In the genomic region with DNA sequence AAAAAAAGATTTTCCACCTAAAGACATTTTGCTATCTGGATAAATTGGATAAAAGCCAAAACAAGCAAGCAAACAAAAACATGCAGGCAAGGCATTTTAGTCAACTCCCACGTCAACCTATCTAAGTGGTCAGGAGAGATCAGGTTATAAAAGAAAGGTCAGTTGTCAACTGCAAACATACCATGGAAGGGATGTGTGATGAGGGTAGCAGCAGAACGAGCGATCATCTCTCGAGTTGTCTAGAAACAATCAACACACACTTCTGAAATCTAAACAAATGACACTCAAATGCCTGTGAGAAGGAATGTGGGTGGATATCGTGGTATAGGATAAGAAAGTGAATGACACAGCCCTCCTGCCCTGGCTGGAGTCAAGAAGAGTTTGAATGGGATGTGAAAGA, we compare ENCODE assay signal across 1 cellular context.
TF ChIP-seq lines count a peak whose summit lies in the region.

No MANE protein-coding gene starts in this region.

TF ChIP-seq in K562, 482 proteins besides CTCF, POLR2A, EP300 and RAD21:
- TF ChIP-seq NFIC (IDR thresholded peaks at IDR 0.05) = peak; percentile 60
- TF ChIP-seq ZNF175 (CRISPR knock-in tag; IDR thresholded peaks at IDR 0.05; ENCODE audit: low read depth) = no peak
- TF ChIP-seq, protein P1, sequence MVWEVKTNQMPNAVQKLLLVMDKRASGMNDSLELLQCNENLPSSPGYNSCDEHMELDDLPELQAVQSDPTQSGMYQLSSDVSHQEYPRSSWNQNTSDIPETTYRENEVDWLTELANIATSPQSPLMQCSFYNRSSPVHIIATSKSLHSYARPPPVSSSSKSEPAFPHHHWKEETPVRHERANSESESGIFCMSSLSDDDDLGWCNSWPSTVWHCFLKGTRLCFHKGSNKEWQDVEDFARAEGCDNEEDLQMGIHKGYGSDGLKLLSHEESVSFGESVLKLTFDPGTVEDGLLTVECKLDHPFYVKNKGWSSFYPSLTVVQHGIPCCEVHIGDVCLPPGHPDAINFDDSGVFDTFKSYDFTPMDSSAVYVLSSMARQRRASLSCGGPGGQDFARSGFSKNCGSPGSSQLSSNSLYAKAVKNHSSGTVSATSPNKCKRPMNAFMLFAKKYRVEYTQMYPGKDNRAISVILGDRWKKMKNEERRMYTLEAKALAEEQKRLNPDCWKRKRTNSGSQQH (CRISPR knock-in tag; IDR thresholded peaks at IDR 0.05) = no peak
